In the genomic region with DNA sequence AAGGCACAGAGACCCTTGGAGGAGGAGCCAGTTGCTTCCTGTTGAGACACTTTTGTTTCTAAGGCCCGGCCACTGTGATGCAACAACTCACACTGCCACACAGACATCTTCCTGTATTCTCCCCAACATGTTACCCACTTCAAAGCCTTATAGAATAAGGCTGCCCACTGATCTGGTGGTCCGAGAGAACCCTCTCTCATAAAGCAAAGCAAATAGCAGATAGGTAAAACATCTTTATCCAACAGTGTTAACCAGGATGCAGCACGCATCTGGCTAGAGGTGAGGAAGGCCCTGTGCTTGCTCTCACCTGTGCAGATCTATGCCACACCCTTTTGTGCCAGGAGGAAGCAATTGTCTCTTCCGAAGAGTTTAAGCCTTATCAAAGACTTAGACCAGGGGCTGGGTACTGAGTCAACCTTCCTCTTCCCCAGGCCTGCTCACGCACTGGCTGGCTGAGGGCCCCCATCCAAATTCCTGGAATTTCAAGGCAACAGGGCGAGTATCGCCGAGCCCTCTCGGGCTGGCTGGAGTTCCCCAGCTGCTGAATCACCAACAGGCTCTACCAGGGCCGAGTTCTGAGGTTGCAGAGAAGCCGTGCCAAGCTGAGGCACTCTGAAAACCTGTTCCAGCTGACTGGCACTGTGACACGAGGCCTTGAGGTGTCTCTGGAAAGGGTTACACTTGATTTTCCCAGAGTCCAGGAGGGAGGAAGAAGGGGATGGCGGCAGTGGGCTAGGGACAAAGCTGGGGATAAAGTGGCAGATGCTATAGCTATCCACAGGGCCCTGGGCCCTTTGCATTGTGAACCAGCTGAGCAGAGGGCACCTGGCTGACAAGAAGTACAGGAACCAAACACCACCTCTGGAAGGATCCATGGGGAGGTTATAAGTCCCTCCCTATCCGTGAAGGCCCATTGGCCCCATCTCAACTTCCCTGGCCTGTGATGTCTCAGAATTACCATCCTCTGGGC, we compare ENCODE assay signal across 1 cellular context.
TF ChIP-seq lines count a peak whose summit lies in the region.

No MANE protein-coding gene starts in this region.

TF ChIP-seq in H1, 55 proteins besides CTCF, POLR2A, EP300 and RAD21:
- no peak for TF ChIP-seq SP4 (IDR thresholded peaks at IDR 0.05; ENCODE audit: low read length)
- TF ChIP-seq POLR2AphosphoS5 (IDR thresholded peaks at IDR 0.05; ENCODE audit: low read depth, low read length), result no peak
- TF ChIP-seq, protein P1, sequence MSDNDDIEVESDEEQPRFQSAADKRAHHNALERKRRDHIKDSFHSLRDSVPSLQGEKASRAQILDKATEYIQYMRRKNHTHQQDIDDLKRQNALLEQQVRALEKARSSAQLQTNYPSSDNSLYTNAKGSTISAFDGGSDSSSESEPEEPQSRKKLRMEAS (IDR thresholded peaks at IDR 0.05), result no peak
- no peak for TF ChIP-seq JUND (IDR thresholded peaks at IDR 0.05; ENCODE audit: low read length)
- peak; percentile 9; the same call in 1 of the 2 replicates for TF ChIP-seq RBBP5 (IDR thresholded peaks at IDR 0.05; ENCODE audit: borderline replicate concordance, low read depth, low read length)
- no peak for TF ChIP-seq SRF (IDR thresholded peaks at IDR 0.05; ENCODE audit: low read depth, low read length)
- no peak for TF ChIP-seq RFX5 (IDR thresholded peaks at IDR 0.05; ENCODE audit: borderline replicate concordance, low read depth, low read length)
- no peak for TF ChIP-seq KDM1A (IDR thresholded peaks at IDR 0.05; ENCODE audit: borderline replicate concordance, low read length)
- TF ChIP-seq TCF12 (IDR thresholded peaks at IDR 0.05; ENCODE audit: low read depth, low read length), result no peak
- TF ChIP-seq CEBPB (IDR thresholded peaks at IDR 0.05; ENCODE audit: low read depth, low read length), result peak; percentile 69; the same call in 1 of the 2 replicates
- TF ChIP-seq TEAD4 (IDR thresholded peaks at IDR 0.05; ENCODE audit: low read depth, low read length), result peak; percentile 85
